Comparison of ENCODE assay signal across 8 cellular contexts in the genomic region with DNA sequence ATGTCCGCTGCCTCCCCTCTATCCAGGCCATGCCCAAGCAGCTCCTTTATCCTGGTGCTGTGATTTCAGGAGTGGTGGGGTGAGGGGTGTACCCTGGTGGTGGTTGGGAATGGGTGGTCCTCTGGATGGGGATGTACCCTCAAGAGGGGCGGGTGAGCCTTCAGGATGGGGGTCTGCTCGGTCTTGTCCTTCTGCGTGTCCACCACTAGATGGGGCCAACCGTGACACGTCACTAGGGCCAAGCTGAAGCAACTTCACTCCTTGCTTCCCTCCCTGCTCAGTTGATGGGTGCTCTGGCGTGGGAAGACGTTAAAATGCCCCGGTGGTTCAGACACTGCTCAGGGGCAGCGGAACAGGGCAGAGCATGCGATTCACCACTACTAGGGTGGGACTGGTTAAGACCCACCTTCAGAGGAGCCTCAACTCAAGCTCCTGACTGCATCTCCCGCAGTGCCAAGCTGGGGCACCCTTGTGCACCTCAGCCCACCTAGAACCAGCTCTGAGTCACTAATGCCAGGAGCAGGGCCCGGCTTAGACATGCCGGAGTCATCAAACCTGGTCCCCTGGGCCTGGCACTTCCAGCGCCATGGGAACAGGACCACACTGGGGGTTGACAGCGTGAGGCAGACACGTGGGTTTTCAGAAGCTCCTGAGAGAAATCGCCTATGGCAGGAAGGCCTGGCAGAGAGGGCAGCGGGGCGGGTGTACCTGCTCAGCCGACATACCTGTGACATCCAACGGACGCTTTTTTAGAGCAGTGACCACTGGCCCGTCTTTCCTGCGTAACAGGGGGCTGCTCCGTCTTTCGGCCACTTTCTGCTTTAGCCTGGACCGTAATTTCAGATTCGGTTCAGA.
DNase-seq lines count a peak whose midpoint lies in the region; ATAC-seq, FAIRE-seq and TF ChIP-seq lines count a peak whose summit lies in the region.

No MANE protein-coding gene starts in this region.

- CTCF ChIA-PET in K562 (lab: Yijun Ruan, JAX; ENCODE audit: low intra/inter-chr PET ratio), result no interaction called here

- no peaks in the 10 kb centered on the region for H3K79me2 ChIP-seq in K562 (ENCODE audit: control insufficient read depth, insufficient read depth, low read length)

- in situ Hi-C loops in K562 (cut with MboI), result no loop called here

- 0 out of 2 replicates have a peak, but pooled peaks cover 7% of the 10 kb centered on the region for H4K20me1 ChIP-seq in K562 (replicated peaks; ENCODE audit: control insufficient read depth, insufficient read depth, low read length)

- no peak for FAIRE-seq in K562 (lab: Jason Lieb, UNC)

- no peaks in the 10 kb centered on the region for H3K9me3 ChIP-seq in K562 (replicated peaks; ENCODE audit: control insufficient read depth, insufficient read depth, low read depth, low read length)

- no peak overlapping the region for H3K4me2 ChIP-seq in K562 (ENCODE audit: insufficient read depth, low read length)

- BruUV-seq in K562 (replicated peaks; lab: Mats Ljungman, UMichigan), result no TSS peak

- H3K4me1 ChIP-seq in K562 (replicated peaks in 1 of 2; ENCODE audit: control insufficient read depth in 2 of 2, insufficient read depth in 2 of 2, low read length in 2 of 2), result no peaks in the 10 kb centered on the region

- TF ChIP-seq CTCF in K562 (IDR thresholded peaks at IDR 0.05 in 2 of 3, conservative IDR thresholded peaks at IDR 0.05 in 1 of 3; ENCODE audit: insufficient read depth in 2 of 3, low read depth in 1 of 3, low read length in 3 of 3), result peak; percentile 34 to 58 (median 44); a peak in 5 of 6 replicates

- peak in 1 of 2 experiments; percentile 24; a peak in 1 of 4 replicates for TF ChIP-seq RAD21 in K562 (CRISPR knock-in tag; conservative IDR thresholded peaks at IDR 0.05 in 1 of 2, IDR thresholded peaks at IDR 0.05 in 1 of 2)

- no peak for TF ChIP-seq POLR2A in K562 (conservative IDR thresholded peaks at IDR 0.05)

- intact Hi-C loops in K562 (cut with micrococcal nuclease), result no loop called here

- H3K36me3 ChIP-seq in K562 (ENCODE audit: control insufficient read depth, insufficient read depth, low read length), result peaks cover 10% of the 10 kb centered on the region; the same call in 1 of the 3 replicates

- no peak for TF ChIP-seq EP300 in K562 (IDR thresholded peaks at IDR 0.05; ENCODE audit: low read length)

- H3K9ac ChIP-seq in K562 (ENCODE audit: insufficient read depth in 1 of 2, low read depth in 2 of 2, low read length in 2 of 2), result no peak overlapping the region

- no peak overlapping the region for H2AFZ ChIP-seq in K562 (ENCODE audit: low read depth, low read length)

- WGBS in K562 (ENCODE audit: insufficient coverage, low coverage, missing lambda C conversion rate), result 92% methylated on average over 10 of the region's 29 CpGs

- DNase-seq in 8988T, result peak; percentile 64
- peak; percentile 35 for DNase-seq in EL
- peak; percentile 22 for DNase-seq in NCI-H526 treated with DMSO at 0.1 percent for 48 hours (lab: John Stamatoyannopoulos, UW)
- peak; percentile 19 to 38 (median 34) for DNase-seq in K562 (ENCODE audit: extremely low read depth in 1 of 4, low spot score in 3 of 4)
- DNase-seq in iris pigment epithelial cell (ENCODE audit: low read depth), result peak; percentile 68
- DNase-seq in stimulated activated CD4-positive, alpha-beta T cell treated with anti-CD3 and anti-CD28 coated beads, Interleukin-1b, Interleukin-23, amount 100 ng/mL, for 48 hours, result peak; percentile 16
- no peak for DNase-seq in COR-L47 (lab: John Stamatoyannopoulos, UW)

- no peaks in the 10 kb centered on the region for H3K27me3 ChIP-seq in K562 (ENCODE audit: control insufficient read depth in 2 of 2, insufficient read depth in 2 of 2, low read length in 2 of 2)

- POLR2A ChIA-PET in K562 (lab: Yijun Ruan, JAX), result interaction anchor here (0.5 to 0.7 kb wide), 2 partner anchors 11 to 808 kb away, joined by 3 read pairs; no protein-coding TSS in a partner anchor

- ATAC-seq in K562 (peak; percentile 75), HG02884 (IDR thresholded peaks at IDR 0.05; ENCODE audit: unreplicated experiment) (no peak)

- H3K4me3 ChIP-seq in K562, result no peak overlapping the region

- no peak overlapping the region for H3K27ac ChIP-seq in K562 (ENCODE audit: extremely low read depth, low read depth, low read length)

- no peaks in the 10 kb centered on the region for H3K9me1 ChIP-seq in K562 (ENCODE audit: control insufficient read depth, insufficient read depth, low read length)

TF ChIP-seq in K562, 482 proteins besides CTCF, POLR2A, EP300 and RAD21:
- 0 out of 2 replicates have a peak, but pooled peaks have one; percentile 22 for TF ChIP-seq SMC3 (conservative IDR thresholded peaks at IDR 0.05; ENCODE audit: insufficient read depth, low read depth, low read length)
- TF ChIP-seq, protein P1, sequence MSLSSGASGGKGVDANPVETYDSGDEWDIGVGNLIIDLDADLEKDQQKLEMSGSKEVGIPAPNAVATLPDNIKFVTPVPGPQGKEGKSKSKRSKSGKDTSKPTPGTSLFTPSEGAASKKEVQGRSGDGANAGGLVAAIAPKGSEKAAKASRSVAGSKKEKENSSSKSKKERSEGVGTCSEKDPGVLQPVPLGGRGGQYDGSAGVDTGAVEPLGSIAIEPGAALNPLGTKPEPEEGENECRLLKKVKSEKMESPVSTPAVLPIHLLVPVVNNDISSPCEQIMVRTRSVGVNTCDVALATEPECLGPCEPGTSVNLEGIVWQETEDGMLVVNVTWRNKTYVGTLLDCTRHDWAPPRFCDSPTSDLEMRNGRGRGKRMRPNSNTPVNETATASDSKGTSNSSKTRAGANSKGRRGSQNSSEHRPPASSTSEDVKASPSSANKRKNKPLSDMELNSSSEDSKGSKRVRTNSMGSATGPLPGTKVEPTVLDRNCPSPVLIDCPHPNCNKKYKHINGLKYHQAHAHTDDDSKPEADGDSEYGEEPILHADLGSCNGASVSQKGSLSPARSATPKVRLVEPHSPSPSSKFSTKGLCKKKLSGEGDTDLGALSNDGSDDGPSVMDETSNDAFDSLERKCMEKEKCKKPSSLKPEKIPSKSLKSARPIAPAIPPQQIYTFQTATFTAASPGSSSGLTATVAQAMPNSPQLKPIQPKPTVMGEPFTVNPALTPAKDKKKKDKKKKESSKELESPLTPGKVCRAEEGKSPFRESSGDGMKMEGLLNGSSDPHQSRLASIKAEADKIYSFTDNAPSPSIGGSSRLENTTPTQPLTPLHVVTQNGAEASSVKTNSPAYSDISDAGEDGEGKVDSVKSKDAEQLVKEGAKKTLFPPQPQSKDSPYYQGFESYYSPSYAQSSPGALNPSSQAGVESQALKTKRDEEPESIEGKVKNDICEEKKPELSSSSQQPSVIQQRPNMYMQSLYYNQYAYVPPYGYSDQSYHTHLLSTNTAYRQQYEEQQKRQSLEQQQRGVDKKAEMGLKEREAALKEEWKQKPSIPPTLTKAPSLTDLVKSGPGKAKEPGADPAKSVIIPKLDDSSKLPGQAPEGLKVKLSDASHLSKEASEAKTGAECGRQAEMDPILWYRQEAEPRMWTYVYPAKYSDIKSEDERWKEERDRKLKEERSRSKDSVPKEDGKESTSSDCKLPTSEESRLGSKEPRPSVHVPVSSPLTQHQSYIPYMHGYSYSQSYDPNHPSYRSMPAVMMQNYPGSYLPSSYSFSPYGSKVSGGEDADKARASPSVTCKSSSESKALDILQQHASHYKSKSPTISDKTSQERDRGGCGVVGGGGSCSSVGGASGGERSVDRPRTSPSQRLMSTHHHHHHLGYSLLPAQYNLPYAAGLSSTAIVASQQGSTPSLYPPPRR (CRISPR knock-in tag; IDR thresholded peaks at IDR 0.05; ENCODE audit: borderline replicate concordance), result no peak
- 0 out of 2 replicates have a peak, but pooled peaks have one; percentile 33 for TF ChIP-seq CREM (IDR thresholded peaks at IDR 0.05; ENCODE audit: low read depth)
- no peak for TF ChIP-seq ZEB2 (IDR thresholded peaks at IDR 0.05)
TF ChIP-seq in K562: peak in this region for 2.
